ENCODE assay signal across 8 cellular contexts in genomic region chr5:129664336-129664937, GRCh38.
DNase-seq lines count a peak whose midpoint lies in the region; ATAC-seq and TF ChIP-seq lines count a peak whose summit lies in the region.

No MANE protein-coding gene starts in this region.

- intact Hi-C loops in head of caudate nucleus (cut with DNase I), result no loop called here

- no peak for TF ChIP-seq EP300 in Ishikawa (IDR thresholded peaks at IDR 0.05; ENCODE audit: borderline replicate concordance)

- TF ChIP-seq RAD21 in Ishikawa (IDR thresholded peaks at IDR 0.05; ENCODE audit: low read depth), result peak; percentile 43; the same call in 1 of the 2 replicates

- peak; percentile 69 for ATAC-seq in GM21447 (IDR thresholded peaks at IDR 0.05; ENCODE audit: unreplicated experiment)
- ATAC-seq in GM19328 (IDR thresholded peaks at IDR 0.05; ENCODE audit: unreplicated experiment), result no peak

- peak; percentile 13 for DNase-seq in NCI-H2196 (lab: John Stamatoyannopoulos, UW; ENCODE audit: unreplicated experiment)
- no peak for DNase-seq in NCI-H2196 treated with DMSO at 0.1 percent for 48 hours (lab: John Stamatoyannopoulos, UW; ENCODE audit: unreplicated experiment)
- peak; percentile 57 for DNase-seq in activated CD8-positive, alpha-beta memory T cell treated with anti-CD3 and anti-CD28 coated beads for 24 hours
- peak in 32 of 42 donors; percentile 8 to 79 (median 38) for DNase-seq in head of caudate nucleus
- peak; percentile 7 to 25 for DNase-seq in stimulated activated CD4-positive, alpha-beta T cell treated with anti-CD3 and anti-CD28 coated beads, Interleukin-15, amount 100 ng/mL, for 48 hours (ENCODE audit: low read depth in 2 of 2)

TF ChIP-seq in Ishikawa, 13 proteins besides CTCF, POLR2A, EP300 and RAD21:
- TF ChIP-seq CEBPB (IDR thresholded peaks at IDR 0.05), result no peak
- TF ChIP-seq MAX (IDR thresholded peaks at IDR 0.05), result no peak
- TF ChIP-seq TEAD4 (IDR thresholded peaks at IDR 0.05), result no peak
- TF ChIP-seq USF1 (IDR thresholded peaks at IDR 0.05), result no peak
- no peak for TF ChIP-seq NFIC (IDR thresholded peaks at IDR 0.05)
- no peak for TF ChIP-seq TAF1 (IDR thresholded peaks at IDR 0.05; ENCODE audit: low read depth)
- no peak for TF ChIP-seq YY1 (IDR thresholded peaks at IDR 0.05; ENCODE audit: low read depth)
- TF ChIP-seq EGR1 (IDR thresholded peaks at IDR 0.05), result no peak
